Comparison of ENCODE assay signal across 12 cellular contexts in genomic region chr7:3439333-3440030, GRCh38.
DNase-seq lines count a peak whose midpoint lies in the region; ATAC-seq and TF ChIP-seq lines count a peak whose summit lies in the region.
"Had no signal": no experiment of that assay in that cellular context is flagged by ENCODE, and none has a peak within 500 bp of the region (broad histone marks: within the 10 kb centered on the region; RNA-seq: fewer than 3 reads in every experiment).

No MANE protein-coding gene starts in this region.

- H3K36me3 ChIP-seq in gastroesophageal sphincter (no peaks in the 10 kb centered on the region), adrenal gland (replicated peaks in 1 of 2) (no peaks in the 10 kb centered on the region)

- H3K4me1 Mint-ChIP-seq in T-cell: no peaks in the 10 kb centered on the region

- H3K27ac Mint-ChIP-seq in T-cell: no peak overlapping the region
- H3K27ac Mint-ChIP-seq: activated T-helper 1 cell treated with anti-CD3 and anti-CD28 coated beads, Interleukin-12 subunit alpha, Interleukin-12 subunit beta, Interleukin-2, Interleukin-4 antibody, amounts not matched to agents 30 ng/mL and 10 ng/mL and 1 ng/mL, durations not matched to agents 14 hours and 24 hours and 36 hours; nephron had no signal

- peaks cover 0 to 5% (median 3%) of the 10 kb centered on the region in 3 donors for H3K9me3 Mint-ChIP-seq in T-cell
- H3K9me3 Mint-ChIP-seq: activated T-helper 1 cell treated with anti-CD3 and anti-CD28 coated beads, Interleukin-12 subunit alpha, Interleukin-12 subunit beta, Interleukin-2, Interleukin-4 antibody, amounts not matched to agents 30 ng/mL and 10 ng/mL and 1 ng/mL, durations not matched to agents 14 hours and 24 hours and 36 hours; nephron had no signal

- H3K4me1 ChIP-seq in gastroesophageal sphincter (peaks cover 0 to 3% (median 0%) of the 10 kb centered on the region in 3 donors), adrenal gland (replicated peaks in 1 of 2) (no peaks in the 10 kb centered on the region)

- H3K4me3 ChIP-seq in gastroesophageal sphincter (no peak overlapping the region), adrenal gland (no peak overlapping the region)

- ATAC-seq in left cardiac atrium (peak; percentile 23 to 92), gastroesophageal sphincter (peak; percentile 79), GM19035 (IDR thresholded peaks at IDR 0.05; ENCODE audit: unreplicated experiment) (no peak), T-cell (replicated peaks in 1 of 4) (no peak)

- no peaks in the 10 kb centered on the region for H3K36me3 Mint-ChIP-seq in T-cell

- POLR2A ChIA-PET in T-cell (lab: Charles Lee): no interaction called here

- TF ChIP-seq CTCF in gastroesophageal sphincter (IDR thresholded peaks at IDR 0.05): no peak
- TF ChIP-seq CTCF in adrenal gland (IDR thresholded peaks at IDR 0.05): no peak

- TF ChIP-seq POLR2A in gastroesophageal sphincter (IDR thresholded peaks at IDR 0.05) (no peak), adrenal gland (IDR thresholded peaks at IDR 0.05) (no peak)

- CTCF ChIA-PET in T-cell (lab: Charles Lee): no interaction called here

- no peaks in the 10 kb centered on the region for H3K9me3 ChIP-seq in gastroesophageal sphincter
- H3K9me3 ChIP-seq in adrenal gland (replicated peaks in 1 of 3): no peaks in the 10 kb centered on the region

- H3K27me3 ChIP-seq in gastroesophageal sphincter: no peaks in the 10 kb centered on the region
- no peaks in the 10 kb centered on the region for H3K27me3 ChIP-seq in adrenal gland

- no peak for DNase-seq in left cardiac atrium
- DNase-seq in cardiac septum (ENCODE audit: low spot score): no peak
- DNase-seq in amniotic stem cell (lab: John Stamatoyannopoulos, UW): peak; percentile 68
- no peak for DNase-seq in T-cell
- no peak for DNase-seq in adrenal gland
- no peak for DNase-seq in caudate nucleus (lab: John Stamatoyannopoulos, UW)
- DNase-seq: activated CD4-positive, CD25-positive, alpha-beta regulatory T cell; NCI-H1694 had no signal

- H3K27ac ChIP-seq in gastroesophageal sphincter (no peak overlapping the region), adrenal gland (no peak overlapping the region), caudate nucleus (ENCODE audit: low read depth, low read length) (no peak overlapping the region)

- TF ChIP-seq EP300 in gastroesophageal sphincter (IDR thresholded peaks at IDR 0.05): no peak

- H3K4me3 Mint-ChIP-seq in T-cell: no peak overlapping the region
- H3K4me3 Mint-ChIP-seq: activated T-helper 1 cell treated with anti-CD3 and anti-CD28 coated beads, Interleukin-12 subunit alpha, Interleukin-12 subunit beta, Interleukin-2, Interleukin-4 antibody, amounts not matched to agents 30 ng/mL and 10 ng/mL and 1 ng/mL, durations not matched to agents 14 hours and 24 hours and 36 hours; nephron had no signal

- peaks cover under 1 to 2% of the 10 kb centered on the region in 2 donors for H3K27me3 Mint-ChIP-seq in T-cell

- intact Hi-C loops in left cardiac atrium (cut with DNase I) (no loop called here), cardiac septum (cut with DNase I) (no loop called here), adrenal gland (cut with DNase I) (no loop called here)

- WGBS in gastroesophageal sphincter (ENCODE audit: low coverage in 1 of 2), 2 donors: 75 to 89% methylated on average over 3 of the region's 3 CpGs
- WGBS in adrenal gland, 4 donors: 82 to 91% (median 85%) methylated on average over 3 of the region's 3 CpGs

Comparison
In these comparisons a context has a peak if more than half of its experiments do, and no peak if none do; other contexts are left out.
1. ATAC-seq: peak in left cardiac atrium (2 of 2) and gastroesophageal sphincter (single experiment); none in GM19035 (single experiment) and T-cell (0 of 4).